26 cellular contexts compared by ENCODE assay signal in genomic region chr1:186443638-186444037, GRCh38. TPM values are rescaled to one million over a fixed set of nuclear protein-coding genes. Genes with fewer than 3 reads are reported as not detected.
A peak's percentile ranks its signal among the peaks of the same experiment; 100 is the strongest.
DNase-seq lines count a peak whose midpoint lies in the region; ATAC-seq and TF ChIP-seq lines count a peak whose summit lies in the region.
"Had no signal": no experiment of that assay in that cellular context is flagged by ENCODE, and none has a peak within 500 bp of the region (broad histone marks: within the 10 kb centered on the region; RNA-seq: fewer than 3 reads in every experiment).

No MANE protein-coding gene starts in this region.

- DNase-seq in neural crest cell (ENCODE audit: low read depth, low spot score) (no peak), cerebellar nuclear complex (lab: John Stamatoyannopoulos, UW) (no peak), colonic mucosa (no peak)
- DNase-seq in activated T-helper 2 cell treated with anti-CD3 and anti-CD28 coated beads, Interferon-gamma antibody, Interleukin-2, Interleukin-4, amounts not matched to agents 10 μg/mL and 5 μg/mL and 100 μg/mL, durations not matched to agents 14 hours and 24 hours and 36 hours (ENCODE audit: low spot score), result no peak
- no peak for DNase-seq in activated naive CD4-positive, alpha-beta T cell (lab: John Stamatoyannopoulos, UW)
- DNase-seq: activated CD4-positive, alpha-beta T cell treated with anti-CD3 and anti-CD28 coated beads for 36 hours; CD4-positive, alpha-beta T cell; heart left ventricle; naive B cell; NCI-H1105 treated with DMSO at 0.1 percent for 48 hours; NCI-H2081; NCI-H446; stimulated activated CD4-positive, alpha-beta T cell treated with anti-CD3 and anti-CD28 coated beads, Interleukin-4, amount 100 ng/mL, for 4 hours; transverse colon had no signal

- no peaks in the 10 kb centered on the region for H3K4me1 ChIP-seq in colonic mucosa
- H3K4me1 ChIP-seq: SJSA1, transverse colon had no signal

- no peak overlapping the region for H3K4me3 Mint-ChIP-seq in neural crest cell
- no peak overlapping the region for H3K4me3 Mint-ChIP-seq in activated T-helper 2 cell treated with anti-CD3 and anti-CD28 coated beads, Interferon-gamma antibody, Interleukin-2, Interleukin-4, amounts not matched to agents 10 μg/mL and 5 μg/mL and 100 μg/mL, durations not matched to agents 14 hours and 24 hours and 36 hours (ENCODE audit: low read depth)
- H3K4me3 Mint-ChIP-seq: activated CD4-positive, alpha-beta T cell treated with anti-CD3 and anti-CD28 coated beads for 36 hours; CD4-positive, alpha-beta T cell; naive B cell had no signal

- ATAC-seq in GM18868 (IDR thresholded peaks at IDR 0.05; ENCODE audit: unreplicated experiment) (peak; percentile 63), GM21723 (IDR thresholded peaks at IDR 0.05; ENCODE audit: unreplicated experiment) (peak; percentile 54), HG03039 (IDR thresholded peaks at IDR 0.05; ENCODE audit: unreplicated experiment) (peak; percentile 55)
- ATAC-seq: activated CD4-positive, alpha-beta T cell treated with anti-CD3 and anti-CD28 coated beads for 36 hours; heart left ventricle had no signal

- no peak overlapping the region for H3K27ac ChIP-seq in colonic mucosa
- H3K27ac ChIP-seq: epithelial cell of prostate, heart left ventricle, HL-60, SJSA1, transverse colon had no signal

- H3K9ac ChIP-seq in colonic mucosa (ENCODE audit: low read depth in 2 of 2, low read length in 2 of 2), result no peak overlapping the region

- no peaks in the 10 kb centered on the region for H3K36me3 ChIP-seq in colonic mucosa
- H3K36me3 ChIP-seq: heart left ventricle, SJSA1, transverse colon had no signal

- intact Hi-C loops in activated T-helper 2 cell treated with anti-CD3 and anti-CD28 coated beads, Interferon-gamma antibody, Interleukin-2, Interleukin-4, amounts not matched to agents 10 μg/mL and 5 μg/mL and 100 μg/mL, durations not matched to agents 14 hours and 24 hours and 36 hours (cut with micrococcal nuclease), result no loop called here
- intact Hi-C loops in colonic mucosa (cut with DNase I), result no loop called here

- no peak overlapping the region for H3K4me3 ChIP-seq in colonic mucosa
- H3K4me3 ChIP-seq: heart left ventricle, SJSA1, transverse colon had no signal

- no peaks in the 10 kb centered on the region for H3K9me3 ChIP-seq in colonic mucosa
- H3K9me3 ChIP-seq: heart left ventricle, SJSA1, transverse colon had no signal

- no peaks in the 10 kb centered on the region for H3K27me3 Mint-ChIP-seq in neural crest cell (ENCODE audit: low read depth)
- peaks cover 7% of the 10 kb centered on the region for H3K27me3 Mint-ChIP-seq in activated T-helper 2 cell treated with anti-CD3 and anti-CD28 coated beads, Interferon-gamma antibody, Interleukin-2, Interleukin-4, amounts not matched to agents 10 μg/mL and 5 μg/mL and 100 μg/mL, durations not matched to agents 14 hours and 24 hours and 36 hours (ENCODE audit: low read depth)
- H3K27me3 Mint-ChIP-seq: activated CD4-positive, alpha-beta T cell treated with anti-CD3 and anti-CD28 coated beads for 36 hours; CD4-positive, alpha-beta T cell; naive B cell had no signal

- H3K9me3 Mint-ChIP-seq in neural crest cell, result no peaks in the 10 kb centered on the region
- H3K9me3 Mint-ChIP-seq in activated T-helper 2 cell treated with anti-CD3 and anti-CD28 coated beads, Interferon-gamma antibody, Interleukin-2, Interleukin-4, amounts not matched to agents 10 μg/mL and 5 μg/mL and 100 μg/mL, durations not matched to agents 14 hours and 24 hours and 36 hours, result no peaks in the 10 kb centered on the region
- H3K9me3 Mint-ChIP-seq: activated naive CD4-positive, alpha-beta T cell treated with anti-CD3 and anti-CD28 coated beads, Interleukin-2, amount 50 U/mL, for 72 hours; CD4-positive, alpha-beta T cell; naive B cell had no signal

- H3K4me1 Mint-ChIP-seq in neural crest cell, result no peaks in the 10 kb centered on the region
- peaks cover 18% of the 10 kb centered on the region for H3K4me1 Mint-ChIP-seq in activated T-helper 2 cell treated with anti-CD3 and anti-CD28 coated beads, Interferon-gamma antibody, Interleukin-2, Interleukin-4, amounts not matched to agents 10 μg/mL and 5 μg/mL and 100 μg/mL, durations not matched to agents 14 hours and 24 hours and 36 hours (ENCODE audit: low read depth)
- H3K4me1 Mint-ChIP-seq: naive B cell had no signal

- TF ChIP-seq CTCF in neural crest cell (conservative IDR thresholded peaks at IDR 0.05) (no peak), colonic mucosa (IDR thresholded peaks at IDR 0.05) (no peak)

- H3K36me3 Mint-ChIP-seq in neural crest cell (ENCODE audit: low read depth), result no peaks in the 10 kb centered on the region
- no peaks in the 10 kb centered on the region for H3K36me3 Mint-ChIP-seq in activated T-helper 2 cell treated with anti-CD3 and anti-CD28 coated beads, Interferon-gamma antibody, Interleukin-2, Interleukin-4, amounts not matched to agents 10 μg/mL and 5 μg/mL and 100 μg/mL, durations not matched to agents 14 hours and 24 hours and 36 hours (ENCODE audit: low read depth)
- H3K36me3 Mint-ChIP-seq: activated naive CD4-positive, alpha-beta T cell treated with anti-CD3 and anti-CD28 coated beads, Interleukin-2, amount 50 U/mL, for 72 hours; naive B cell had no signal

- no peaks in the 10 kb centered on the region for H3K27me3 ChIP-seq in colonic mucosa
- H3K27me3 ChIP-seq: heart left ventricle, SJSA1, transverse colon had no signal

- H3K27ac Mint-ChIP-seq in neural crest cell (ENCODE audit: unreplicated experiment), result peak overlapping the region; percentile 50
- H3K27ac Mint-ChIP-seq in activated T-helper 2 cell treated with anti-CD3 and anti-CD28 coated beads, Interferon-gamma antibody, Interleukin-2, Interleukin-4, amounts not matched to agents 10 μg/mL and 5 μg/mL and 100 μg/mL, durations not matched to agents 14 hours and 24 hours and 36 hours, result no peak overlapping the region
- H3K27ac Mint-ChIP-seq: activated CD4-positive, alpha-beta T cell treated with anti-CD3 and anti-CD28 coated beads for 36 hours; activated naive CD4-positive, alpha-beta T cell treated with anti-CD3 and anti-CD28 coated beads, Interleukin-2, amount 50 U/mL, for 72 hours; CD4-positive, alpha-beta T cell; naive B cell had no signal

RNA-seq across cellular contexts. Expression of gene PDC, which starts 17.3 kb away (rescaled TPM):
- total RNA-seq in neural crest cell, result not detected in 2 replicates
- total RNA-seq in activated T-helper 2 cell treated with anti-CD3 and anti-CD28 coated beads, Interferon-gamma antibody, Interleukin-2, Interleukin-4, amounts not matched to agents 10 μg/mL and 5 μg/mL and 100 μg/mL, durations not matched to agents 14 hours and 24 hours and 36 hours, result not detected in 2 replicates
- not detected for total RNA-seq in colonic mucosa
- total RNA-seq: activated CD4-positive, alpha-beta T cell treated with anti-CD3 and anti-CD28 coated beads for 36 hours; activated naive CD4-positive, alpha-beta T cell treated with anti-CD3 and anti-CD28 coated beads, Interleukin-2, amount 50 U/mL, for 72 hours; astrocyte; CD4-positive, alpha-beta T cell; G401; heart left ventricle; mesenteric fat pad; osteoblast; SJSA1; T-helper 1 cell treated with Interleukin-12 subunit alpha and Interleukin-12 subunit beta and Interleukin-4 antibody, amounts not matched to agents 30 ng/mL and 1 ng/mL, for 36 hours; transverse colon had no signal
